ENCODE assay signal across 1 cellular context in the genomic region with DNA sequence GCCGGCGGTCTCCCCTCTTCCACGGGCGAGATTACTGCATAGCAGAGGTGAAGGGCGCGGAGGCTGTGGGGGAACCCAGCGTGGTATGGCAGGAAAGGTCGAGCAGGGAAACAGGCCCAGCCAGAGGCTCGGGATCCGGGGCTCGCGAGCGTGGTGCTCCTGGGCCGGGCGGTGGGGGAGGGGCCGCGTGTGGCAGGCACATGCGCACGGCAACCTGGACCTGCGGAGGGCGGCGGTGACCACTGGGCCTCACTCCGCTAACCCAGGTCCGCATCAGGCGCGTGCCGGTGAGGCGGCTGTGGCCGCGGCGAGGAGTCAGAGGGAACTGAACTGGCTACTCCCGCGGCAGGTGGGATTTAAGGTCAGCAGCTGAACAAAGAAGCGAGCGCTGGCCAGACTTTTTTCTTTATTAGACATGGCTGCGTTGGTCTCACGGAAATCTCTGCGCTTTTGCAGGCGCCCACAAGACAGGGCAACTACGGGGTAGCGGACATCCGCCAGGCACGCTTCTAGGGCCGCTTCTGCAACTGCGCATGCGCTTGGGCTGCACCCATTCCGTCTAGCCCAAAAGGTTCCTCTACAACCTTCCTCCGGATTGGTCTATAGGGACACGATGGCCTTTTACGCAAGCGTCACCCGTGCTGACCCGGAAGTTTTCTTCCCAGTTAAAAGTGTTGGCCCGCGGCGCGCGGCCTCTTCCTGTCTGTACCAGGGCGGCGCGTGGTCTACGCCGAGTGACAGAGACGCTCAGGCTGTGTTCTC.
TF ChIP-seq lines count a peak whose summit lies in the region.

TSS of gene RPS5 (plus strand) at position 694 of the 762 bp plus-strand sequence. CDS start 869 bp downstream, outside the sequence.

TF ChIP-seq in HepG2, 621 proteins besides CTCF, POLR2A, EP300 and RAD21 (continued from another document and continues in another):
- TF ChIP-seq, protein P1, sequence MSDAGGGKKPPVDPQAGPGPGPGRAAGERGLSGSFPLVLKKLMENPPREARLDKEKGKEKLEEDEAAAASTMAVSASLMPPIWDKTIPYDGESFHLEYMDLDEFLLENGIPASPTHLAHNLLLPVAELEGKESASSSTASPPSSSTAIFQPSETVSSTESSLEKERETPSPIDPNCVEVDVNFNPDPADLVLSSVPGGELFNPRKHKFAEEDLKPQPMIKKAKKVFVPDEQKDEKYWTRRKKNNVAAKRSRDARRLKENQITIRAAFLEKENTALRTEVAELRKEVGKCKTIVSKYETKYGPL (CRISPR knock-in tag; IDR thresholded peaks at IDR 0.05): no peak
- peak; percentile 89 for TF ChIP-seq KDM2A (CRISPR knock-in tag; IDR thresholded peaks at IDR 0.05; ENCODE audit: borderline replicate concordance, low read depth)
- no peak for TF ChIP-seq FOXA1 (IDR thresholded peaks at IDR 0.05)
- no peak; the same call in 1 of the 2 replicates for TF ChIP-seq FOXA1 (CRISPR knock-in tag; IDR thresholded peaks at IDR 0.05)
- TF ChIP-seq SRSF1 (optimal IDR thresholded peaks at IDR 0.05; ENCODE audit: low read depth, low read length): peak; percentile 57
- peak; percentile 48; the same call in 1 of the 2 replicates for TF ChIP-seq ZNF235 (CRISPR knock-in tag; IDR thresholded peaks at IDR 0.05; ENCODE audit: borderline replicate concordance)
- TF ChIP-seq ZNF878 (CRISPR knock-in tag; IDR thresholded peaks at IDR 0.05): no peak
- TF ChIP-seq HCFC1 (IDR thresholded peaks at IDR 0.05; ENCODE audit: low read depth, low read length): peak; percentile 77
- no peak for TF ChIP-seq ZSCAN22 (CRISPR knock-in tag; IDR thresholded peaks at IDR 0.05)
- no peak for TF ChIP-seq SOX13 (IDR thresholded peaks at IDR 0.05)
- no peak for TF ChIP-seq SOX13 (CRISPR knock-in tag; conservative IDR thresholded peaks at IDR 0.05 in 1 of 2, IDR thresholded peaks at IDR 0.05 in 1 of 2)
- TF ChIP-seq TGIF2 (CRISPR knock-in tag; IDR thresholded peaks at IDR 0.05): 0 out of 2 replicates have a peak, but pooled peaks have one; percentile 68
- peak; percentile 57; the same call in 1 of the 2 replicates for TF ChIP-seq KLF6 (CRISPR knock-in tag; IDR thresholded peaks at IDR 0.05)
- TF ChIP-seq ZMYM4 (CRISPR knock-in tag; IDR thresholded peaks at IDR 0.05): peak; percentile 46
- TF ChIP-seq FOXC1 (CRISPR knock-in tag; IDR thresholded peaks at IDR 0.05; ENCODE audit: borderline replicate concordance): peak; percentile 69
- no peak for TF ChIP-seq MLXIP (CRISPR knock-in tag; IDR thresholded peaks at IDR 0.05; ENCODE audit: borderline replicate concordance)
- peak; percentile 98 for TF ChIP-seq BRD4 (CRISPR knock-in tag; IDR thresholded peaks at IDR 0.05)
- TF ChIP-seq, protein P2, sequence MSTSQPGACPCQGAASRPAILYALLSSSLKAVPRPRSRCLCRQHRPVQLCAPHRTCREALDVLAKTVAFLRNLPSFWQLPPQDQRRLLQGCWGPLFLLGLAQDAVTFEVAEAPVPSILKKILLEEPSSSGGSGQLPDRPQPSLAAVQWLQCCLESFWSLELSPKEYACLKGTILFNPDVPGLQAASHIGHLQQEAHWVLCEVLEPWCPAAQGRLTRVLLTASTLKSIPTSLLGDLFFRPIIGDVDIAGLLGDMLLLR (CRISPR knock-in tag; IDR thresholded peaks at IDR 0.05): 0 out of 2 replicates have a peak, but pooled peaks have one; percentile 70
- TF ChIP-seq MIER2 (CRISPR knock-in tag; IDR thresholded peaks at IDR 0.05): no peak
- TF ChIP-seq, protein P3, sequence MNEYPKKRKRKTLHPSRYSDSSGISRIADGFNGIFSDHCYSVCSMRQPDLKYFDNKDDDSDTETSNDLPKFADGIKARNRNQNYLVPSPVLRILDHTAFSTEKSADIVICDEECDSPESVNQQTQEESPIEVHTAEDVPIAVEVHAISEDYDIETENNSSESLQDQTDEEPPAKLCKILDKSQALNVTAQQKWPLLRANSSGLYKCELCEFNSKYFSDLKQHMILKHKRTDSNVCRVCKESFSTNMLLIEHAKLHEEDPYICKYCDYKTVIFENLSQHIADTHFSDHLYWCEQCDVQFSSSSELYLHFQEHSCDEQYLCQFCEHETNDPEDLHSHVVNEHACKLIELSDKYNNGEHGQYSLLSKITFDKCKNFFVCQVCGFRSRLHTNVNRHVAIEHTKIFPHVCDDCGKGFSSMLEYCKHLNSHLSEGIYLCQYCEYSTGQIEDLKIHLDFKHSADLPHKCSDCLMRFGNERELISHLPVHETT (CRISPR knock-in tag; conservative IDR thresholded peaks at IDR 0.05): peak; percentile 79; the same call in 1 of the 2 replicates
- TF ChIP-seq ZNF572 (CRISPR knock-in tag; IDR thresholded peaks at IDR 0.05): no peak
- no peak; the same call in 1 of the 2 replicates for TF ChIP-seq ZNF44 (CRISPR knock-in tag; IDR thresholded peaks at IDR 0.05)
- TF ChIP-seq RFXAP (CRISPR knock-in tag; IDR thresholded peaks at IDR 0.05; ENCODE audit: borderline replicate concordance): peak; percentile 16
- TF ChIP-seq RBM22 (optimal IDR thresholded peaks at IDR 0.05; ENCODE audit: low read length): peak; percentile 69
- TF ChIP-seq HNRNPH1 (optimal IDR thresholded peaks at IDR 0.05; ENCODE audit: low read depth, low read length): no peak
- TF ChIP-seq PHF5A (CRISPR knock-in tag; IDR thresholded peaks at IDR 0.05; ENCODE audit: low read depth, unreplicated experiment): no peak
- TF ChIP-seq POLR2AphosphoS5 (IDR thresholded peaks at IDR 0.05; ENCODE audit: low read depth, low read length): peak; percentile 90
- peak; percentile 93 for TF ChIP-seq ATF1 (CRISPR knock-in tag; IDR thresholded peaks at IDR 0.05)
- TF ChIP-seq ATF4 (CRISPR knock-in tag; IDR thresholded peaks at IDR 0.05): peak in 1 of 2 experiments; percentile 56; a peak in 1 of 4 replicates
- TF ChIP-seq ZNF546 (CRISPR knock-in tag; conservative IDR thresholded peaks at IDR 0.05): no peak
- TF ChIP-seq BORCS8-MEF2B (CRISPR knock-in tag; IDR thresholded peaks at IDR 0.05): peak; percentile 63; the same call in 1 of the 2 replicates
- TF ChIP-seq USF2 (IDR thresholded peaks at IDR 0.05; ENCODE audit: low read depth, low read length): no peak
- TF ChIP-seq USF2 (CRISPR knock-in tag; IDR thresholded peaks at IDR 0.05; ENCODE audit: borderline replicate concordance): peak; percentile 40; the same call in 1 of the 2 replicates
- peak; percentile 86 for TF ChIP-seq FOXK1 (CRISPR knock-in tag; IDR thresholded peaks at IDR 0.05; ENCODE audit: borderline replicate concordance, low read depth)
- peak; percentile 98 for TF ChIP-seq GMEB1 (CRISPR knock-in tag; IDR thresholded peaks at IDR 0.05; ENCODE audit: borderline replicate concordance)
- TF ChIP-seq, protein P4, sequence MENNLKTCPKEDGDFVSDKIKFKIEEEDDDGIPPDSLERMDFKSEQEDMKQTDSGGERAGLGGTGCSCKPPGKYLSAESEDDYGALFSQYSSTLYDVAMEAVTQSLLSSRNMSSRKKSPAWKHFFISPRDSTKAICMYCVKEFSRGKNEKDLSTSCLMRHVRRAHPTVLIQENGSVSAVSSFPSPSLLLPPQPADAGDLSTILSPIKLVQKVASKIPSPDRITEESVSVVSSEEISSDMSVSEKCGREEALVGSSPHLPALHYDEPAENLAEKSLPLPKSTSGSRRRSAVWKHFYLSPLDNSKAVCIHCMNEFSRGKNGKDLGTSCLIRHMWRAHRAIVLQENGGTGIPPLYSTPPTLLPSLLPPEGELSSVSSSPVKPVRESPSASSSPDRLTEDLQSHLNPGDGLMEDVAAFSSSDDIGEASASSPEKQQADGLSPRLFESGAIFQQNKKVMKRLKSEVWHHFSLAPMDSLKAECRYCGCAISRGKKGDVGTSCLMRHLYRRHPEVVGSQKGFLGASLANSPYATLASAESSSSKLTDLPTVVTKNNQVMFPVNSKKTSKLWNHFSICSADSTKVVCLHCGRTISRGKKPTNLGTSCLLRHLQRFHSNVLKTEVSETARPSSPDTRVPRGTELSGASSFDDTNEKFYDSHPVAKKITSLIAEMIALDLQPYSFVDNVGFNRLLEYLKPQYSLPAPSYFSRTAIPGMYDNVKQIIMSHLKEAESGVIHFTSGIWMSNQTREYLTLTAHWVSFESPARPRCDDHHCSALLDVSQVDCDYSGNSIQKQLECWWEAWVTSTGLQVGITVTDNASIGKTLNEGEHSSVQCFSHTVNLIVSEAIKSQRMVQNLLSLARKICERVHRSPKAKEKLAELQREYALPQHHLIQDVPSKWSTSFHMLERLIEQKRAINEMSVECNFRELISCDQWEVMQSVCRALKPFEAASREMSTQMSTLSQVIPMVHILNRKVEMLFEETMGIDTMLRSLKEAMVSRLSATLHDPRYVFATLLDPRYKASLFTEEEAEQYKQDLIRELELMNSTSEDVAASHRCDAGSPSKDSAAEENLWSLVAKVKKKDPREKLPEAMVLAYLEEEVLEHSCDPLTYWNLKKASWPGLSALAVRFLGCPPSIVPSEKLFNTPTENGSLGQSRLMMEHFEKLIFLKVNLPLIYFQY (CRISPR knock-in tag; IDR thresholded peaks at IDR 0.05; ENCODE audit: borderline replicate concordance): peak; percentile 40; the same call in 1 of the 2 replicates
